Comparison of ENCODE assay signal across 15 cellular contexts in genomic region chr19:3042545-3043267, GRCh38. TPM values are rescaled to one million over a fixed set of nuclear protein-coding genes. Genes with fewer than 3 reads are reported as not detected.
DNase-seq lines count a peak whose midpoint lies in the region; ATAC-seq and TF ChIP-seq lines count a peak whose summit lies in the region.
"Had no signal": no experiment of that assay in that cellular context is flagged by ENCODE, and none has a peak within 500 bp of the region (broad histone marks: within the 10 kb centered on the region; RNA-seq: fewer than 3 reads in every experiment).

No MANE protein-coding gene starts in this region.

- DNase-seq in left ventricle myocardium inferior (no peak), left ventricle myocardium superior (no peak), naive B cell (no peak), uterus (no peak), colonic mucosa (no peak), mucosa of descending colon (no peak)
- no peak for DNase-seq in activated naive CD8-positive, alpha-beta T cell treated with anti-CD3 and anti-CD28 coated beads, Interleukin-2, amount 10 ng/mL, durations not matched to agents 7 days and 5 days
- DNase-seq: activated CD4-positive, alpha-beta T cell treated with anti-CD3 and anti-CD28 coated beads for 1 hour; activated T-cell treated with anti-CD3 and anti-CD28 coated beads, Interleukin-2, amount 50 U/mL, for 72 hours; AML-193; brain microvascular endothelial cell; NCI-H1105; small intestine had no signal

- H3K4me1 ChIP-seq in left ventricle myocardium inferior (peaks cover 14% of the 10 kb centered on the region), uterus (peaks cover 0 to 6% of the 10 kb centered on the region in 2 donors), colonic mucosa (no peaks in the 10 kb centered on the region), mucosa of descending colon (ENCODE audit: low read depth) (no peaks in the 10 kb centered on the region)

- H3K27ac Mint-ChIP-seq in activated naive CD8-positive, alpha-beta T cell treated with anti-CD3 and anti-CD28 coated beads, Interleukin-2, amount 10 ng/mL, durations not matched to agents 7 days and 5 days, result peak overlapping the region; percentile 30
- H3K27ac Mint-ChIP-seq in naive B cell, result no peak overlapping the region
- H3K27ac Mint-ChIP-seq: activated T-cell treated with anti-CD3 and anti-CD28 coated beads, Interleukin-2, amount 50 U/mL, for 72 hours had no signal

- peak overlapping the region; percentile 32 for H3K4me3 Mint-ChIP-seq in activated naive CD8-positive, alpha-beta T cell treated with anti-CD3 and anti-CD28 coated beads, Interleukin-2, amount 10 ng/mL, durations not matched to agents 7 days and 5 days
- H3K4me3 Mint-ChIP-seq in naive B cell, result peak overlapping the region in 5 of 8 donors; percentile 9 to 83 (median 47)

- no peaks in the 10 kb centered on the region for H3K36me3 ChIP-seq in left ventricle myocardium inferior
- no peaks in the 10 kb centered on the region for H3K36me3 ChIP-seq in uterus
- no peaks in the 10 kb centered on the region for H3K36me3 ChIP-seq in colonic mucosa
- no peaks in the 10 kb centered on the region for H3K36me3 ChIP-seq in mucosa of descending colon (ENCODE audit: low read depth)
- H3K36me3 ChIP-seq: brain microvascular endothelial cell had no signal

- ATAC-seq in left ventricle myocardium superior, result no peak
- ATAC-seq in activated naive CD8-positive, alpha-beta T cell treated with anti-CD3 and anti-CD28 coated beads, Interleukin-2, amount 10 ng/mL, durations not matched to agents 7 days and 5 days (ENCODE audit: low read depth), result no peak
- ATAC-seq in naive B cell (ENCODE audit: low read depth in 2 of 2), result peak in 1 of 2 donors; percentile 11
- ATAC-seq in GM21529 (IDR thresholded peaks at IDR 0.05; ENCODE audit: unreplicated experiment), result no peak
- no peak for ATAC-seq in mucosa of descending colon

- peaks cover 3% of the 10 kb centered on the region for H3K27me3 Mint-ChIP-seq in activated naive CD8-positive, alpha-beta T cell treated with anti-CD3 and anti-CD28 coated beads, Interleukin-2, amount 10 ng/mL, durations not matched to agents 7 days and 5 days
- H3K27me3 Mint-ChIP-seq in naive B cell, result peaks cover 0 to 4% (median 0%) of the 10 kb centered on the region in 3 donors

- peak overlapping the region; percentile 2 for H3K27ac ChIP-seq in left ventricle myocardium inferior (replicated peaks)
- peak overlapping the region; percentile 74 to 80 for H3K27ac ChIP-seq in uterus
- no peak overlapping the region for H3K27ac ChIP-seq in colonic mucosa
- H3K27ac ChIP-seq: brain microvascular endothelial cell, HL-60 had no signal

- no peak for TF ChIP-seq POLR2A in uterus (IDR thresholded peaks at IDR 0.05)

- POLR2A ChIA-PET in activated naive CD8-positive, alpha-beta T cell treated with anti-CD3 and anti-CD28 coated beads, Interleukin-2, amount 10 ng/mL, durations not matched to agents 7 days and 5 days (lab: Charles Lee), result interaction anchor here (1.8 to 2.5 kb wide), 2 partner anchors 10 to 18 kb away, joined by 7 to 15 read pairs; no protein-coding TSS in a partner anchor

- no peak for TF ChIP-seq CTCF in left ventricle myocardium inferior (IDR thresholded peaks at IDR 0.05; ENCODE audit: borderline replicate concordance)
- no peak for TF ChIP-seq CTCF in uterus (IDR thresholded peaks at IDR 0.05)
- TF ChIP-seq CTCF in colonic mucosa (IDR thresholded peaks at IDR 0.05), result no peak
- TF ChIP-seq CTCF in mucosa of descending colon (IDR thresholded peaks at IDR 0.05), result no peak

- no peak overlapping the region for H3K9ac ChIP-seq in colonic mucosa (ENCODE audit: low read depth in 2 of 2, low read length in 2 of 2)

- H3K36me3 Mint-ChIP-seq in activated naive CD8-positive, alpha-beta T cell treated with anti-CD3 and anti-CD28 coated beads, Interleukin-2, amount 10 ng/mL, durations not matched to agents 7 days and 5 days, result no peaks in the 10 kb centered on the region
- H3K36me3 Mint-ChIP-seq in naive B cell, result no peaks in the 10 kb centered on the region

- H3K9me3 Mint-ChIP-seq in activated naive CD8-positive, alpha-beta T cell treated with anti-CD3 and anti-CD28 coated beads, Interleukin-2, amount 10 ng/mL, durations not matched to agents 7 days and 5 days, result no peaks in the 10 kb centered on the region
- no peaks in the 10 kb centered on the region for H3K9me3 Mint-ChIP-seq in naive B cell
- H3K9me3 Mint-ChIP-seq: activated T-cell treated with anti-CD3 and anti-CD28 coated beads, Interleukin-2, amount 50 U/mL, for 72 hours had no signal

- intact Hi-C loops in left ventricle myocardium inferior (cut with micrococcal nuclease) (no loop called here), left ventricle myocardium superior (cut with micrococcal nuclease) (no loop called here), uterus (cut with DNase I; ENCODE audit: low total_unique reads) (no loop called here), colonic mucosa (cut with DNase I) (no loop called here), mucosa of descending colon (cut with DNase I, micrococcal nuclease) (no loop called here)

- H3K9me3 ChIP-seq in left ventricle myocardium inferior (replicated peaks) (no peaks in the 10 kb centered on the region), uterus (no peaks in the 10 kb centered on the region), colonic mucosa (no peaks in the 10 kb centered on the region), mucosa of descending colon (no peaks in the 10 kb centered on the region)

- H3K27me3 ChIP-seq in left ventricle myocardium inferior (ENCODE audit: low read depth) (no peaks in the 10 kb centered on the region), uterus (no peaks in the 10 kb centered on the region), colonic mucosa (no peaks in the 10 kb centered on the region)
- H3K27me3 ChIP-seq: brain microvascular endothelial cell had no signal

- H3K4me1 Mint-ChIP-seq in activated naive CD8-positive, alpha-beta T cell treated with anti-CD3 and anti-CD28 coated beads, Interleukin-2, amount 10 ng/mL, durations not matched to agents 7 days and 5 days, result peaks cover 10% of the 10 kb centered on the region
- H3K4me1 Mint-ChIP-seq in naive B cell, result peaks cover 25 to 26% (median 26%) of the 10 kb centered on the region in 3 donors

- H3K4me3 ChIP-seq in left ventricle myocardium inferior, result no peak overlapping the region
- peak overlapping the region in 1 of 2 donors; percentile 20 for H3K4me3 ChIP-seq in uterus
- no peak overlapping the region for H3K4me3 ChIP-seq in colonic mucosa
- H3K4me3 ChIP-seq in mucosa of descending colon, result no peak overlapping the region

RNA-seq across cellular contexts. Expression of gene TLE2, which starts 13.6 kb away (rescaled TPM):
- total RNA-seq in left ventricle myocardium inferior, result 53.2 TPM
- 66.5 TPM for total RNA-seq in left ventricle myocardium superior
- 1 to 10 TPM; 3.9 to 5.0 TPM for total RNA-seq in activated naive CD8-positive, alpha-beta T cell treated with anti-CD3 and anti-CD28 coated beads, Interleukin-2, amount 10 ng/mL, durations not matched to agents 7 days and 5 days
- polyA plus RNA-seq in naive B cell (ENCODE audit: low read depth in 6 of 6), result 1 to 10 TPM in 4 of 6 donors, under 1 TPM in 1, not detected in 1; 0.84 to 2.3 (median 1.9) TPM
- 100 to 1,000 TPM in 1 of 4 donors, 10 to 100 TPM in 3; 24.9 to 102 (median 62.3) TPM for total RNA-seq in uterus
- total RNA-seq in colonic mucosa, result 10 to 100 TPM; 42.8 to 52.4 TPM
- 10 to 100 TPM; 40.0 to 66.5 (median 63.5) TPM for total RNA-seq in mucosa of descending colon

RNA-seq across cellular contexts. Expression of gene TLE5, which starts 19.6 kb away (rescaled TPM):
- total RNA-seq in left ventricle myocardium inferior (799 TPM), left ventricle myocardium superior (846 TPM), uterus (100 to 1,000 TPM in 3 of 4 donors, 10 to 100 TPM in 1; 86.1 to 644 (median 429) TPM), colonic mucosa (100 to 1,000 TPM; 407 to 409 TPM), mucosa of descending colon (100 to 1,000 TPM; 427 to 664 (median 556) TPM)
- 100 to 1,000 TPM; 697 to 718 TPM for total RNA-seq in activated naive CD8-positive, alpha-beta T cell treated with anti-CD3 and anti-CD28 coated beads, Interleukin-2, amount 10 ng/mL, durations not matched to agents 7 days and 5 days
- 100 to 1,000 TPM; 294 to 651 (median 379) TPM for polyA plus RNA-seq in naive B cell (ENCODE audit: low read depth in 6 of 6)

RNA-seq across cellular contexts. Expression of gene GNA11, which starts 51.5 kb away (rescaled TPM):
- 58.1 TPM for total RNA-seq in left ventricle myocardium inferior
- total RNA-seq in left ventricle myocardium superior, result 74.6 TPM
- total RNA-seq in activated naive CD8-positive, alpha-beta T cell treated with anti-CD3 and anti-CD28 coated beads, Interleukin-2, amount 10 ng/mL, durations not matched to agents 7 days and 5 days, result under 1 TPM; 0.44 to 0.71 TPM
- polyA plus RNA-seq in naive B cell (ENCODE audit: low read depth in 6 of 6), result 1 to 10 TPM in 2 of 6 donors, under 1 TPM in 3, not detected in 1; 0.23 to 1.2 (median 0.99) TPM
- total RNA-seq in uterus, result 10 to 100 TPM in 3 of 4 donors, 1 to 10 TPM in 1; 8.5 to 71.8 (median 27.7) TPM
- total RNA-seq in colonic mucosa, result 100 to 1,000 TPM; 197 to 215 TPM
- 100 to 1,000 TPM; 182 to 349 (median 234) TPM for total RNA-seq in mucosa of descending colon

Comparison
In these comparisons a context has a peak if more than half of its experiments do, and no peak if none do; other contexts are left out.
1. RNA of gene GNA11, which starts 51.5 kb away (total RNA-seq): 182 to 349 TPM in mucosa of descending colon, 197 to 215 TPM in colonic mucosa, 74.6 TPM in left ventricle myocardium superior (single experiment), 58.1 TPM in left ventricle myocardium inferior (single experiment) and 8.5 to 71.8 TPM in uterus; 0.44 to 0.71 TPM in activated naive CD8-positive, alpha-beta T cell treated with anti-CD3 and anti-CD28 coated beads, Interleukin-2, amount 10 ng/mL, durations not matched to agents 7 days and 5 days; every median in the first group is over 4 times any median in the second.